18 cellular contexts compared by ENCODE assay signal in genomic region chr3:14007006-14007405, GRCh38.
DNase-seq lines count a peak whose midpoint lies in the region; ATAC-seq, FAIRE-seq and TF ChIP-seq lines count a peak whose summit lies in the region.
"Had no signal": no experiment of that assay in that cellular context is flagged by ENCODE, and none has a peak within 500 bp of the region (broad histone marks: within the 10 kb centered on the region; RNA-seq: fewer than 3 reads in every experiment).

No MANE protein-coding gene starts in this region.

- H3K4me1 Mint-ChIP-seq in astrocyte (ENCODE audit: low read depth, unreplicated experiment): no peaks in the 10 kb centered on the region
- H3K4me1 Mint-ChIP-seq: CD14-positive monocyte; CD4-positive, alpha-beta memory T cell had no signal

- intact Hi-C loops in right lobe of liver (cut with DNase I): no loop called here

- no peaks in the 10 kb centered on the region for H4K20me1 ChIP-seq in astrocyte (ENCODE audit: insufficient read depth, low read length)
- H4K20me1 ChIP-seq: BLaER1 had no signal

- H3K36me3 ChIP-seq in astrocyte (ENCODE audit: insufficient read depth, low read length) (no peaks in the 10 kb centered on the region), neuron (ENCODE audit: insufficient read depth, low read length) (no peaks in the 10 kb centered on the region), right lobe of liver (no peaks in the 10 kb centered on the region)
- H3K36me3 ChIP-seq: BLaER1, HAP-1 had no signal

- H3K27ac ChIP-seq in astrocyte (ENCODE audit: low read depth, low read length) (no peak overlapping the region), right lobe of liver (no peak overlapping the region)
- H3K27ac ChIP-seq: BLaER1, GM23248, HL-60 had no signal

- no peak for FAIRE-seq in astrocyte (lab: Jason Lieb, UNC)
- FAIRE-seq: GM12878, GM19239 had no signal

- H3K27ac Mint-ChIP-seq in astrocyte (ENCODE audit: unreplicated experiment): no peak overlapping the region
- H3K27ac Mint-ChIP-seq: CD14-positive monocyte; CD4-positive, alpha-beta memory T cell had no signal

- no peak overlapping the region for H3K4me3 Mint-ChIP-seq in astrocyte (ENCODE audit: unreplicated experiment)
- H3K4me3 Mint-ChIP-seq: CD14-positive monocyte; CD4-positive, alpha-beta memory T cell had no signal

- H3K4me2 ChIP-seq in astrocyte (ENCODE audit: low read length): no peak overlapping the region
- H3K4me2 ChIP-seq: BLaER1 had no signal

- TF ChIP-seq POLR2A in right lobe of liver (IDR thresholded peaks at IDR 0.05): no peak

- H3K27me3 Mint-ChIP-seq in astrocyte (ENCODE audit: low read depth, unreplicated experiment): peaks cover 2% of the 10 kb centered on the region

- TF ChIP-seq CTCF in astrocyte (IDR thresholded peaks at IDR 0.05; ENCODE audit: insufficient read depth, low read depth, low read length) (no peak), right lobe of liver (IDR thresholded peaks at IDR 0.05) (no peak)

- no peaks in the 10 kb centered on the region for H3K36me3 Mint-ChIP-seq in astrocyte (ENCODE audit: low read depth, unreplicated experiment)
- H3K36me3 Mint-ChIP-seq: CD14-positive monocyte; CD4-positive, alpha-beta memory T cell had no signal

- peaks cover 5% of the 10 kb centered on the region for H3K9me3 Mint-ChIP-seq in astrocyte (ENCODE audit: unreplicated experiment)

- no peaks in the 10 kb centered on the region for H3K27me3 ChIP-seq in astrocyte (ENCODE audit: insufficient read depth, low read length)
- H3K27me3 ChIP-seq in neuron (ENCODE audit: insufficient read depth, low read length): no peaks in the 10 kb centered on the region
- H3K27me3 ChIP-seq in right lobe of liver: no peaks in the 10 kb centered on the region
- H3K27me3 ChIP-seq: BLaER1 had no signal

- H3K79me2 ChIP-seq in astrocyte (ENCODE audit: insufficient read depth, low read length): no peaks in the 10 kb centered on the region

- H2AFZ ChIP-seq in astrocyte (ENCODE audit: low read depth, low read length): no peak overlapping the region
- H2AFZ ChIP-seq in neuron (ENCODE audit: low read depth, low read length): peak overlapping the region; percentile 28
- H2AFZ ChIP-seq: GM23248 had no signal

- 62% methylated on average over 4 of the region's 4 CpGs for WGBS in right lobe of liver (ENCODE audit: insufficient coverage, low coverage, low lambda C conversion rate, missing lambda C conversion rate)

- H3K4me1 ChIP-seq in astrocyte (ENCODE audit: insufficient read depth, low read length) (no peaks in the 10 kb centered on the region), neuron (ENCODE audit: insufficient read depth, low read length) (peaks cover 4% of the 10 kb centered on the region), right lobe of liver (no peaks in the 10 kb centered on the region)
- H3K4me1 ChIP-seq: BLaER1 had no signal

- DNase-seq in EH (ENCODE audit: low read depth) (peak; percentile 25), M059J (ENCODE audit: low read depth) (peak; percentile 22), astrocyte (ENCODE audit: low read depth) (peak; percentile 23), right lobe of liver (no peak)
- DNase-seq: 8988T; CD4-positive, alpha-beta memory T cell; DMS79 treated with DMSO at 0.1 percent for 48 hours; EL; GM23248 had no signal

- no peaks in the 10 kb centered on the region for H3K9me3 ChIP-seq in astrocyte (ENCODE audit: insufficient read depth, low read depth, low read length)
- H3K9me3 ChIP-seq in neuron (ENCODE audit: low read length): no peaks in the 10 kb centered on the region
- no peaks in the 10 kb centered on the region for H3K9me3 ChIP-seq in right lobe of liver
- H3K9me3 ChIP-seq: BLaER1, HAP-1 had no signal

- ATAC-seq in HG03097 (IDR thresholded peaks at IDR 0.05; ENCODE audit: low FRiP score, unreplicated experiment) (no peak), GM19328 (IDR thresholded peaks at IDR 0.05; ENCODE audit: unreplicated experiment) (no peak), right lobe of liver (no peak)
- ATAC-seq: GM12878 had no signal

- no peak overlapping the region for H3K9ac ChIP-seq in astrocyte (ENCODE audit: low read length)
- H3K9ac ChIP-seq: BLaER1, GM23248 had no signal

- H3K4me3 ChIP-seq in astrocyte (ENCODE audit: insufficient read depth, low read depth, low read length) (no peak overlapping the region), neuron (ENCODE audit: low read length) (no peak overlapping the region), right lobe of liver (no peak overlapping the region)
- H3K4me3 ChIP-seq: BLaER1, GM12878, GM23248, HAP-1 had no signal

Comparison
In these comparisons a context has a peak if more than half of its experiments do, and no peak if none do; other contexts are left out.
1. DNase-seq: peak in EH (single experiment), M059J (single experiment) and astrocyte (single experiment); none in right lobe of liver (0 of 3).